ENCODE assay signal across 8 cellular contexts in genomic region chr3:48435774-48436476, GRCh38.
DNase-seq lines count a peak whose midpoint lies in the region; ATAC-seq and TF ChIP-seq lines count a peak whose summit lies in the region.

No MANE protein-coding gene starts in this region.

- TF ChIP-seq CTCF in fibroblast of pulmonary artery (IDR thresholded peaks at IDR 0.05; ENCODE audit: low read length, missing control alignments): peak; percentile 100
- peak; percentile 99 for TF ChIP-seq CTCF in nephron progenitor cell (IDR thresholded peaks at IDR 0.05)

- no peak for ATAC-seq in HG03521 (IDR thresholded peaks at IDR 0.05; ENCODE audit: unreplicated experiment)

- peaks cover 37% of the 10 kb centered on the region for H3K4me1 Mint-ChIP-seq in nephron progenitor cell

- peaks cover 5% of the 10 kb centered on the region for H3K36me3 Mint-ChIP-seq in nephron progenitor cell (ENCODE audit: low read depth)

- no peak overlapping the region for H3K27ac Mint-ChIP-seq in nephron progenitor cell

- H3K9me3 Mint-ChIP-seq in nephron progenitor cell: no peaks in the 10 kb centered on the region

- H3K4me3 ChIP-seq in fibroblast of pulmonary artery (replicated peaks; ENCODE audit: low read depth, low read length): no peak overlapping the region

- H3K4me3 Mint-ChIP-seq in nephron progenitor cell: no peak overlapping the region

- H3K27me3 Mint-ChIP-seq in nephron progenitor cell (ENCODE audit: low read depth, poor library complexity): no peaks in the 10 kb centered on the region

- peak; percentile 73 for DNase-seq in DMS114 treated with DMSO at 0.1 percent for 48 hours (lab: John Stamatoyannopoulos, UW; ENCODE audit: unreplicated experiment)
- peak; percentile 94 for DNase-seq in HuH-7.5 (ENCODE audit: low spot score)
- DNase-seq in RKO (ENCODE audit: low spot score): peak; percentile 86
- peak; percentile 76 for DNase-seq in activated T-helper 1 cell treated with Interleukin-2 at 50 U/mL for 16 hours (ENCODE audit: low read depth)
- peak; percentile 87 for DNase-seq in fibroblast of pulmonary artery (ENCODE audit: low read depth)
- DNase-seq in nephron progenitor cell: peak; percentile 86
- DNase-seq in stimulated activated naive CD4-positive, alpha-beta T cell treated with Interleukin-2 at 50 U/mL for 16 hours (lab: John Stamatoyannopoulos, UW): peak; percentile 81
